In genomic region chr19:35055715-35056179, GRCh38 we compare ENCODE assay signal across 11 cellular contexts. TPM values are rescaled to one million over a fixed set of nuclear protein-coding genes. Genes with fewer than 3 reads are reported as not detected.
A peak's percentile ranks its signal among the peaks of the same experiment; 100 is the strongest.
DNase-seq lines count a peak whose midpoint lies in the region; ATAC-seq and TF ChIP-seq lines count a peak whose summit lies in the region.
"Had no signal": no experiment of that assay in that cellular context is flagged by ENCODE, and none has a peak within 500 bp of the region (broad histone marks: within the 10 kb centered on the region; RNA-seq: fewer than 3 reads in every experiment).

No MANE protein-coding gene starts in this region.

- no TSS peak for BruUV-seq in PC-9 (replicated peaks; lab: Mats Ljungman, UMichigan)

- peak; percentile 96 for ATAC-seq in GM23338
- ATAC-seq in GM19328 (IDR thresholded peaks at IDR 0.05; ENCODE audit: unreplicated experiment): no peak

- no peak for DNase-seq in AG09309 (ENCODE audit: low read depth)
- DNase-seq in GM23338 (ENCODE audit: low spot score): peak; percentile 90
- DNase-seq in PC-9: peak in 1 of 2 experiments; percentile 51
- no peak for DNase-seq in activated gamma-delta T cell (lab: John Stamatoyannopoulos, UW)
- DNase-seq in NCI-H187 treated with DMSO at 0.1 percent for 48 hours (lab: John Stamatoyannopoulos, UW): no peak
- no peak for DNase-seq in cerebellum (ENCODE audit: low spot score)
- DNase-seq: CD8-positive, alpha-beta memory T cell; T-helper 2 cell had no signal

- H3K9me2 ChIP-seq in GM23338 (ENCODE audit: insufficient read depth) (no peaks in the 10 kb centered on the region), PC-9 (ENCODE audit: insufficient read depth) (no peaks in the 10 kb centered on the region)

- no peaks in the 10 kb centered on the region for H3K27me3 ChIP-seq in GM23338 (ENCODE audit: insufficient read depth)
- no peaks in the 10 kb centered on the region for H3K27me3 ChIP-seq in PC-9 (ENCODE audit: insufficient read depth, low read depth)
- no peaks in the 10 kb centered on the region for H3K27me3 ChIP-seq in iPS-15b (ENCODE audit: control insufficient read depth, insufficient read depth, low read length)

- H3K4me1 Mint-ChIP-seq in GM23338: peaks cover 17% of the 10 kb centered on the region

- H3K9me3 Mint-ChIP-seq in GM23338: no peaks in the 10 kb centered on the region; the same call in 2 of the 3 replicates
- H3K9me3 Mint-ChIP-seq: CD8-positive, alpha-beta memory T cell had no signal

- CTCF ChIA-PET in PC-9 (lab: Charles Lee): interaction anchor here (0.6 to 2.2 kb wide), 4 partner anchors 11 to 263 kb away, joined by 4 to 15 read pairs (median 8); no protein-coding TSS in a partner anchor

- peak overlapping the region; percentile 39 for H3K9ac ChIP-seq in iPS-15b (ENCODE audit: low read depth, low read length)

- H3K27me3 Mint-ChIP-seq in GM23338 (ENCODE audit: insufficient read depth, low read depth, poor library complexity): peaks cover 11% of the 10 kb centered on the region

- intact Hi-C loops in PC-9 (cut with micrococcal nuclease; ENCODE audit: unreplicated experiment): no loop called here

- H3K9me3 ChIP-seq in PC-9 (ENCODE audit: insufficient read depth, low read depth) (no peaks in the 10 kb centered on the region), iPS-15b (ENCODE audit: control insufficient read depth, insufficient read depth, low read length) (no peaks in the 10 kb centered on the region)
- H3K9me3 ChIP-seq: suprapubic skin had no signal

- H3K4me3 Mint-ChIP-seq in GM23338: peak overlapping the region; percentile 20
- H3K4me3 Mint-ChIP-seq: CD8-positive, alpha-beta memory T cell had no signal

- H2AFZ ChIP-seq in GM23338 (no peak overlapping the region), PC-9 (no peak overlapping the region)

- H3K79me2 ChIP-seq in GM23338 (replicated peaks; ENCODE audit: insufficient read depth) (no peaks in the 10 kb centered on the region), PC-9 (ENCODE audit: low read depth) (no peaks in the 10 kb centered on the region)

- H3K4me1 ChIP-seq in GM23338 (ENCODE audit: insufficient read depth) (peaks cover 5% of the 10 kb centered on the region; the same call in 1 of the 2 replicates), PC-9 (replicated peaks; ENCODE audit: insufficient read depth) (peaks cover 10% of the 10 kb centered on the region), iPS-15b (ENCODE audit: control insufficient read depth, insufficient read depth, low read length) (peaks cover 9% of the 10 kb centered on the region)
- H3K4me1 ChIP-seq: suprapubic skin had no signal

- H3K27ac ChIP-seq in GM23338 (ENCODE audit: low read depth): 0 out of 2 replicates have a peak overlapping the region, but pooled peaks have one; percentile 46
- no peak overlapping the region for H3K27ac ChIP-seq in PC-9
- H3K27ac ChIP-seq: suprapubic skin had no signal

- H3K36me3 ChIP-seq in GM23338 (ENCODE audit: insufficient read depth): no peaks in the 10 kb centered on the region
- H3K36me3 ChIP-seq in PC-9 (ENCODE audit: low read depth): no peaks in the 10 kb centered on the region
- H3K36me3 ChIP-seq in iPS-15b (ENCODE audit: control insufficient read depth, insufficient read depth, low read length): peaks cover 5% of the 10 kb centered on the region
- H3K36me3 ChIP-seq: suprapubic skin had no signal

- peaks cover 5% of the 10 kb centered on the region for H3K36me3 Mint-ChIP-seq in GM23338 (ENCODE audit: low read depth)
- H3K36me3 Mint-ChIP-seq: CD8-positive, alpha-beta memory T cell had no signal

- H3K4me3 ChIP-seq in AG09309 (ENCODE audit: control insufficient read depth, low read depth, low read length): no peak overlapping the region
- peak overlapping the region; percentile 16; the same call in 1 of the 2 replicates for H3K4me3 ChIP-seq in GM23338
- no peak overlapping the region for H3K4me3 ChIP-seq in PC-9
- H3K4me3 ChIP-seq in iPS-15b (ENCODE audit: low read depth, low read length): peak overlapping the region; percentile 0
- H3K4me3 ChIP-seq: suprapubic skin had no signal

- H3F3A ChIP-seq in GM23338 (replicated peaks; ENCODE audit: low read depth) (peaks cover 4% of the 10 kb centered on the region; the same call in 1 of the 2 replicates), PC-9 (ENCODE audit: insufficient read depth, low read depth) (peaks cover 5% of the 10 kb centered on the region; the same call in 1 of the 2 replicates)

- H3K27ac Mint-ChIP-seq in GM23338: peak overlapping the region; percentile 93
- H3K27ac Mint-ChIP-seq: CD8-positive, alpha-beta memory T cell had no signal

- TF ChIP-seq CTCF in AG09309 (IDR thresholded peaks at IDR 0.05; ENCODE audit: control insufficient read depth, insufficient read depth, low read depth, low read length, missing control alignments): peak; percentile 12
- TF ChIP-seq CTCF in GM23338 (conservative IDR thresholded peaks at IDR 0.05; ENCODE audit: low read depth in 2 of 2): peak; percentile 69 to 84
- TF ChIP-seq CTCF in PC-9 (conservative IDR thresholded peaks at IDR 0.05): peak; percentile 68

- H3K4me2 ChIP-seq in GM23338: peak overlapping the region; percentile 54
- no peak overlapping the region for H3K4me2 ChIP-seq in PC-9

- H4K20me1 ChIP-seq in GM23338 (replicated peaks; ENCODE audit: insufficient read depth): no peaks in the 10 kb centered on the region
- no peaks in the 10 kb centered on the region for H4K20me1 ChIP-seq in PC-9 (ENCODE audit: insufficient read depth)

- POLR2A ChIA-PET in PC-9 (lab: Charles Lee; ENCODE audit: unreplicated experiment): interaction anchor here (0.5 to 0.6 kb wide), 2 partner anchors 219 to 530 kb away, joined by 4 to 14 read pairs; no protein-coding TSS in a partner anchor

TF ChIP-seq in GM23338, 12 proteins besides CTCF, POLR2A, EP300 and RAD21:
- TF ChIP-seq EZH2phosphoT487 (IDR thresholded peaks at IDR 0.05; ENCODE audit: unreplicated experiment) (no peak), CREB1 (CRISPR knock-in tag; IDR thresholded peaks at IDR 0.05; ENCODE audit: low read depth) (0 out of 2 replicates have a peak, but pooled peaks have one; percentile 2), EZH2 (IDR thresholded peaks at IDR 0.05; ENCODE audit: low read depth, unreplicated experiment) (no peak)

RNA-seq across cellular contexts. Expression of gene HPN, which starts 14.2 kb away (rescaled TPM):
- total RNA-seq in GM23338 (2014; rRNA removed; shearing (Covaris generic)): 16.2 and 17.4 TPM in 2 replicates
- 14.0 and 14.6 TPM in 2 replicates for polyA plus RNA-seq in GM23338 (2016; fragmentation: Nextera tagmentation; extraction: Ambion mirVana)
- total RNA-seq in PC-9 (2021) (12.3 and 19.2 TPM in 2 replicates), cerebellum (0.27 TPM)
- total RNA-seq: CD8-positive, alpha-beta memory T cell had no signal

RNA-seq across cellular contexts. Expression of gene SCN1B, which starts 25.5 kb away (rescaled TPM):
- 3.4 and 4.8 TPM in 2 replicates for total RNA-seq in GM23338 (2014; rRNA removed; shearing (Covaris generic))
- 1.7 and 1.8 TPM in 2 replicates for polyA plus RNA-seq in GM23338 (2016; fragmentation: Nextera tagmentation; extraction: Ambion mirVana)
- total RNA-seq in PC-9 (2021) (2.4 and 3.0 TPM in 2 replicates), cerebellum (7.5 TPM)

RNA-seq across cellular contexts. Expression of gene GRAMD1A, which starts 55.6 kb away (rescaled TPM):
- total RNA-seq in GM23338 (2014; rRNA removed; shearing (Covaris generic)): 141 and 174 TPM in 2 replicates
- polyA plus RNA-seq in GM23338 (2016; fragmentation: Nextera tagmentation; extraction: Ambion mirVana): 122 and 125 TPM in 2 replicates
- total RNA-seq in PC-9 (2021) (62.7 and 105 TPM in 2 replicates), cerebellum (50.0 TPM)

RNA-seq across cellular contexts. Expression of gene FXYD3, which starts 59.9 kb away (rescaled TPM):
- total RNA-seq in GM23338 (2014; rRNA removed; shearing (Covaris generic)): not detected in 2 replicates
- polyA plus RNA-seq in GM23338 (2016; fragmentation: Nextera tagmentation; extraction: Ambion mirVana): 0.81 and 0.89 TPM in 2 replicates
- 240 and 287 TPM in 2 replicates for total RNA-seq in PC-9 (2021)
- 0.45 TPM for total RNA-seq in cerebellum
- total RNA-seq: CD8-positive, alpha-beta memory T cell had no signal
- polyA plus RNA-seq: CD8-positive, alpha-beta memory T cell had no signal

Comparison
In these comparisons a context has a peak if more than half of its experiments do, and no peak if none do; other contexts are left out.
1. H3K4me3 ChIP-seq: peak in GM23338 (single experiment) and iPS-15b (single experiment); none in AG09309 (single experiment) and PC-9 (single experiment).
2. CTCF ChIP-seq: peak in every context shown above with its lines; median percentile 76 in GM23338; 68 in PC-9; 12 in AG09309.
3. RNA of gene HPN, which starts 14.2 kb away (total RNA-seq): 16.2 to 17.4 TPM in GM23338 and 12.3 to 19.2 TPM in PC-9; 0.27 TPM in cerebellum (single experiment); every median in the first group is over 10 times any median in the second.